Comparison of ENCODE assay signal across 11 cellular contexts in genomic region chr18:48959921-48960920, GRCh38. TPM values are rescaled to one million over a fixed set of nuclear protein-coding genes. Genes with fewer than 3 reads are reported as not detected.
DNase-seq lines count a peak whose midpoint lies in the region; TF ChIP-seq lines count a peak whose summit lies in the region.
"Had no signal": no experiment of that assay in that cellular context is flagged by ENCODE, and none has a peak within 500 bp of the region (broad histone marks: within the 10 kb centered on the region; RNA-seq: fewer than 3 reads in every experiment).

No MANE protein-coding gene starts in this region.

- H3K9me3 ChIP-seq in mammary epithelial cell (replicated peaks; ENCODE audit: insufficient read depth, low read length): no peaks in the 10 kb centered on the region
- no peaks in the 10 kb centered on the region for H3K9me3 ChIP-seq in right atrium auricular region

- H3K36me3 ChIP-seq in mammary epithelial cell (ENCODE audit: insufficient read depth, low read length) (no peaks in the 10 kb centered on the region), right atrium auricular region (no peaks in the 10 kb centered on the region)

- H3K27ac ChIP-seq in mammary epithelial cell (ENCODE audit: insufficient read depth, low read depth, low read length) (no peak overlapping the region), right atrium auricular region (no peak overlapping the region)

- H3K4me3 ChIP-seq in mammary epithelial cell (replicated peaks in 1 of 3; ENCODE audit: insufficient read depth in 1 of 3, low read depth in 2 of 3, low read length in 3 of 3): no peak overlapping the region
- no peak overlapping the region for H3K4me3 ChIP-seq in right atrium auricular region

- TF ChIP-seq CTCF in mammary epithelial cell (conservative IDR thresholded peaks at IDR 0.05 in 1 of 2, IDR thresholded peaks at IDR 0.05 in 1 of 2; ENCODE audit: extremely low read depth in 1 of 2, insufficient read depth in 1 of 2, low read depth in 1 of 2, low read length in 2 of 2) (no peak), right atrium auricular region (IDR thresholded peaks at IDR 0.05) (no peak)

- WGBS in mammary epithelial cell (ENCODE audit: low coverage, missing lambda C conversion rate): 95% methylated on average over 17 of the region's 17 CpGs

- H4K20me1 ChIP-seq in mammary epithelial cell (ENCODE audit: insufficient read depth, low read length): no peaks in the 10 kb centered on the region

- no peaks in the 10 kb centered on the region for H3K79me2 ChIP-seq in mammary epithelial cell (ENCODE audit: insufficient read depth, low read length)

- CTCF ChIA-PET in mammary epithelial cell (lab: Charles Lee; ENCODE audit: low non-redundant PET): no interaction called here

- intact Hi-C loops in mammary epithelial cell (cut with micrococcal nuclease): no loop called here

- no peaks in the 10 kb centered on the region for H3K27me3 ChIP-seq in mammary epithelial cell (ENCODE audit: insufficient read depth, low read length)
- H3K27me3 ChIP-seq in right atrium auricular region: no peaks in the 10 kb centered on the region

- dilution Hi-C loops in mammary epithelial cell (cut with HindIII; ENCODE audit: low sequenced_read_pairs): no loop called here

- in situ Hi-C loops in mammary epithelial cell (cut with MboI; ENCODE audit: low sequenced_read_pairs in 2 of 2): loop anchor here in 1 of 2 donors (10.0 kb wide), 1 partner anchor 85 kb away; no protein-coding TSS in a partner anchor

- BruUV-seq in mammary epithelial cell (replicated peaks; lab: Mats Ljungman, UMichigan): no TSS peak

- DNase-seq in COR-L47 (lab: John Stamatoyannopoulos, UW): peak; percentile 94
- peak; percentile 71 for DNase-seq in LoVo (ENCODE audit: low spot score)
- no peak for DNase-seq in mammary epithelial cell
- DNase-seq in kidney tubule cell (ENCODE audit: low spot score): peak; percentile 74
- no peak for DNase-seq in SK-N-DZ (ENCODE audit: low spot score)
- DNase-seq in right atrium auricular region (ENCODE audit: low spot score): no peak
- DNase-seq in AG08396 (ENCODE audit: low spot score): no peak
- no peak for DNase-seq in activated CD4-positive, alpha-beta T cell treated with anti-CD3 and anti-CD28 coated beads, Interleukin-2, amount 50 U/mL, for 4 hours
- DNase-seq: activated CD4-positive, CD25-positive, alpha-beta regulatory T cell treated with anti-CD3 and anti-CD28 coated beads, Interleukin-2, amount 50 U/mL, for 72 hours; activated effector memory CD4-positive, alpha-beta T cell treated with Interleukin-2 at 50 U/mL for 16 hours; Right ventricle myocardium superior had no signal

- H3K4me2 ChIP-seq in mammary epithelial cell (ENCODE audit: insufficient read depth, low read depth, low read length): peak overlapping the region; percentile 30

- peaks cover 29% of the 10 kb centered on the region for H3K4me1 ChIP-seq in mammary epithelial cell (ENCODE audit: insufficient read depth, low read length)
- H3K4me1 ChIP-seq in right atrium auricular region: peaks cover 0 to 25% of the 10 kb centered on the region in 2 donors

- H2AFZ ChIP-seq in mammary epithelial cell (ENCODE audit: low read depth, low read length): no peak overlapping the region

- no peak overlapping the region for H3K9ac ChIP-seq in mammary epithelial cell (ENCODE audit: insufficient read depth, low read length)

RNA-seq across cellular contexts. Expression of gene SMAD7, which starts 9.5 kb away (rescaled TPM):
- total RNA-seq in mammary epithelial cell (10 to 100 TPM; 15.7 to 20.0 TPM), right atrium auricular region (10 to 100 TPM; 55.1 to 98.1 TPM)
- 8.2 TPM for polyA plus RNA-seq in mammary epithelial cell
- polyA minus RNA-seq in mammary epithelial cell: 53.8 TPM
- 9.8 and 14.5 TPM in 2 replicates for polyA plus RNA-seq in SK-N-DZ (2014; cell fraction: cytosol; rRNA removed)
- 6.3 and 6.9 TPM in 2 replicates for polyA plus RNA-seq in SK-N-DZ (2014; cell fraction: nucleus; rRNA removed)

Comparison
In these comparisons a context has a peak if more than half of its experiments do, and no peak if none do; other contexts are left out.
1. DNase-seq: peak in COR-L47 (single experiment), LoVo (single experiment) and kidney tubule cell (single experiment); none in mammary epithelial cell (single experiment), SK-N-DZ (single experiment), right atrium auricular region (single experiment), AG08396 (single experiment) and activated CD4-positive, alpha-beta T cell treated with anti-CD3 and anti-CD28 coated beads, Interleukin-2, amount 50 U/mL, for 4 hours (0 of 2).